In the genomic region with DNA sequence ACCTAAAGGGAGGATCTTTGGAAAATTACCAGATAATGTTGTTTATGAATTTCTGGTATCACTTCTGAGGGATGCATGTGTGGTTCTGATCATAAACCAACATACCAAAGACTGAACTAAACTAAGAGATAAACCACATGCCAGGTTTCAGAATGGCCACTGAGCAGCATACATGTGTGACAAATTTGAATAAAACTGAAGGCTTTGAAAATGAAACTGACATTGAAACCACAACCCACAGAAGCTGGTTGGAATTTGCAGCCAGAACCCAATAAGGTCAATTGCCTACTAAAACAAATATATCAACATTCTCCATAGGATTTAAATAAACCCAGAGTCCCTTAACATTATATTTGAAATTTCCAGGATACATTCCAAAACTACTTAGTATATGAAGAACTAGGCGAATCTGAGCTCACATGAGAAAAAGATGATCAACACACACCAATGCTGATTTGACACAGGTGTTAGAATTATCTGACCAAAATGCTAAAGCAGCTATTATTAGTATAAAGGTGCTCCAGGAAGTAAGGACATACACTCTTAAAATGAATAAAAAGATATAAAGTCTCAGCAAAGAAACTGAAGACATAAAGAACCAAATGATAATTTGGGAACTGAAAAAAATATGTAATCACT, we compare ENCODE assay signal across 8 cellular contexts.
A peak's percentile ranks its signal among the peaks of the same experiment; 100 is the strongest.
DNase-seq lines count a peak whose midpoint lies in the region; ATAC-seq and TF ChIP-seq lines count a peak whose summit lies in the region.
"Had no signal": no experiment of that assay in that cellular context is flagged by ENCODE, and none has a peak within 500 bp of the region (broad histone marks: within the 10 kb centered on the region; RNA-seq: fewer than 3 reads in every experiment).

No MANE protein-coding gene starts in this region.

- no peaks in the 10 kb centered on the region for H3K36me3 ChIP-seq in gastrocnemius medialis

- H3K9me3 ChIP-seq in gastrocnemius medialis = no peaks in the 10 kb centered on the region

- no peak for TF ChIP-seq POLR2A in gastrocnemius medialis (IDR thresholded peaks at IDR 0.05)

- no peak overlapping the region for H3K27ac ChIP-seq in gastrocnemius medialis

- DNase-seq in LHCN-M2 (ENCODE audit: low read depth) = peak; percentile 41
- DNase-seq in renal cortical epithelial cell (ENCODE audit: low read depth) = peak; percentile 15
- no peak for DNase-seq in activated gamma-delta T cell treated with Interleukin-2 at 50 U/mL for 16 hours
- no peak for DNase-seq in gastrocnemius medialis
- no peak for DNase-seq in iPS-NIHi11 (ENCODE audit: low spot score)
- DNase-seq: NCI-H82 had no signal

- H3K27me3 ChIP-seq in gastrocnemius medialis = no peaks in the 10 kb centered on the region

- H3K4me3 ChIP-seq in gastrocnemius medialis = no peak overlapping the region

- no peak for TF ChIP-seq CTCF in gastrocnemius medialis (IDR thresholded peaks at IDR 0.05 in 4 of 5, conservative IDR thresholded peaks at IDR 0.05 in 1 of 5)

- intact Hi-C loops in gastrocnemius medialis (cut with DNase I; ENCODE audit: low total_unique reads) = no loop called here

- in situ Hi-C loops in gastrocnemius medialis (cut with MboI; ENCODE audit: low sequenced_read_pairs in 4 of 4) = no loop called here

- peak; percentile 96 for ATAC-seq in GM19035 (IDR thresholded peaks at IDR 0.05; ENCODE audit: unreplicated experiment)
- ATAC-seq in HG02798 (IDR thresholded peaks at IDR 0.05; ENCODE audit: poor library complexity, unreplicated experiment) = peak; percentile 97
- no peak for ATAC-seq in gastrocnemius medialis

- H3K4me1 ChIP-seq in gastrocnemius medialis = no peaks in the 10 kb centered on the region

Comparison
In these comparisons a context has a peak if more than half of its experiments do, and no peak if none do; other contexts are left out.
1. ATAC-seq: peak in GM19035 (single experiment) and HG02798 (single experiment); none in gastrocnemius medialis (0 of 2).
2. DNase-seq: peak in LHCN-M2 (single experiment) and renal cortical epithelial cell (single experiment); none in activated gamma-delta T cell treated with Interleukin-2 at 50 U/mL for 16 hours (single experiment), gastrocnemius medialis (0 of 2) and iPS-NIHi11 (single experiment).